ENCODE assay signal across 21 cellular contexts in genomic region chr11:791658-792534, GRCh38. TPM values are rescaled to one million over a fixed set of nuclear protein-coding genes. Genes with fewer than 3 reads are reported as not detected.
"Had no signal": no experiment of that assay in that cellular context is flagged by ENCODE, and none has a peak within 500 bp of the region (broad histone marks: within the 10 kb centered on the region; RNA-seq: fewer than 3 reads in every experiment).

No MANE protein-coding gene starts in this region.

- H3K9ac ChIP-seq: parathyroid adenoma had no signal

- H3K4me3 Mint-ChIP-seq: naive B cell, nephron, type B pancreatic cell had no signal

- H3K36me3 ChIP-seq: prostate gland, thyroid gland had no signal

- H2AFZ ChIP-seq: parathyroid adenoma had no signal

- H3K27ac ChIP-seq: coronary artery, heart right ventricle, left lung, lower lobe of right lung, parathyroid adenoma, prostate gland, right lobe of liver, thyroid gland had no signal

- H3K4me3 ChIP-seq: coronary artery, heart right ventricle, left lung, lower lobe of right lung, prostate gland, right lobe of liver, thyroid gland had no signal

- H3K9me3 Mint-ChIP-seq: naive B cell, nephron, type B pancreatic cell had no signal

- ATAC-seq: heart right ventricle, left lung, lower lobe of right lung had no signal

- H3K27me3 Mint-ChIP-seq: naive B cell, type B pancreatic cell had no signal

- H3K79me2 ChIP-seq: parathyroid adenoma had no signal

- DNase-seq: effector CD4-positive, alpha-beta T cell; hypothalamus; kidney glomerular epithelial cell; lower lobe of right lung; midbrain; naive B cell; occipital lobe; stimulated activated naive CD4-positive, alpha-beta T cell treated with Interleukin-2 at 50 U/mL for 16 hours; thyroid gland had no signal

- H3K9me3 ChIP-seq: heart right ventricle, left lung, lower lobe of right lung, prostate gland, right lobe of liver, thyroid gland had no signal

- FAIRE-seq: frontal cortex, islet of Langerhans, urothelium cell line had no signal

- H3K27me3 ChIP-seq: right lobe of liver, thyroid gland had no signal

- H3K36me3 Mint-ChIP-seq: naive B cell, type B pancreatic cell had no signal

- H3K27ac Mint-ChIP-seq: nephron, type B pancreatic cell had no signal

RNA-seq across cellular contexts. Expression of gene CEND1, which starts 2.0 kb away (rescaled TPM):
- total RNA-seq: lower lobe of right lung, right lobe of liver, skeletal muscle tissue had no signal
